7 cellular contexts compared by ENCODE assay signal in genomic region chr13:74287672-74288169, GRCh38.
DNase-seq lines count a peak whose midpoint lies in the region; ATAC-seq and TF ChIP-seq lines count a peak whose summit lies in the region.

No MANE protein-coding gene starts in this region.

- H3K9me3 ChIP-seq in gastroesophageal sphincter (no peaks in the 10 kb centered on the region), subcutaneous abdominal adipose tissue (ENCODE audit: control insufficient read depth in 5 of 5, low read length in 5 of 5) (no peaks in the 10 kb centered on the region)

- TF ChIP-seq EP300 in gastroesophageal sphincter (IDR thresholded peaks at IDR 0.05): no peak

- H3K27ac ChIP-seq in RWPE1 (no peak overlapping the region), gastroesophageal sphincter (peak overlapping the region in 3 of 4 donors; percentile 1 to 58 (median 13)), subcutaneous abdominal adipose tissue (ENCODE audit: low read depth, low read length) (no peak overlapping the region)

- H3K27me3 ChIP-seq in gastroesophageal sphincter (no peaks in the 10 kb centered on the region), subcutaneous abdominal adipose tissue (ENCODE audit: control insufficient read depth in 5 of 5, insufficient read depth in 4 of 5, low read length in 5 of 5) (peaks cover 0 to 3% (median 0%) of the 10 kb centered on the region in 5 donors)

- CTCF ChIA-PET in RWPE1 (lab: Yijun Ruan, JAX): interaction anchor here (1.6 kb wide), 1 partner anchor 11 kb away, joined by 5 read pairs; no protein-coding TSS in a partner anchor

- ATAC-seq in GM18907 (IDR thresholded peaks at IDR 0.05; ENCODE audit: unreplicated experiment) (peak; percentile 45), gastroesophageal sphincter (peak; percentile 31)

- DNase-seq in HK-2 (ENCODE audit: unreplicated experiment) (peak; percentile 1), RWPE1 (ENCODE audit: low spot score) (peak; percentile 6), occipital lobe (lab: John Stamatoyannopoulos, UW) (peak; percentile 74)
- peak; percentile 64 for DNase-seq in activated effector memory CD4-positive, alpha-beta T cell treated with Interleukin-2 at 50 U/mL for 16 hours

- H3K9ac ChIP-seq in subcutaneous abdominal adipose tissue (ENCODE audit: low read length in 5 of 5): peak overlapping the region in 1 of 5 donors; percentile 52

- H3K4me3 ChIP-seq in gastroesophageal sphincter: peak overlapping the region in 1 of 2 donors; percentile 30
- peak overlapping the region in 4 of 5 donors; percentile 11 to 52 (median 43) for H3K4me3 ChIP-seq in subcutaneous abdominal adipose tissue (ENCODE audit: low read depth in 1 of 5, low read length in 5 of 5)

- POLR2A ChIA-PET in RWPE1 (lab: Yijun Ruan, JAX; ENCODE audit: low non-redundant PET): no interaction called here

- no peak for TF ChIP-seq CTCF in RWPE1 (conservative IDR thresholded peaks at IDR 0.05; ENCODE audit: low read depth)
- no peak for TF ChIP-seq CTCF in gastroesophageal sphincter (IDR thresholded peaks at IDR 0.05)

- 4 to 20% methylated on average over 3 to 4 of the region's 5 CpGs for WGBS in gastroesophageal sphincter (ENCODE audit: low coverage in 1 of 2), 2 donors

- no peaks in the 10 kb centered on the region for H3K36me3 ChIP-seq in gastroesophageal sphincter
- no peaks in the 10 kb centered on the region for H3K36me3 ChIP-seq in subcutaneous abdominal adipose tissue (ENCODE audit: control insufficient read depth in 5 of 5, insufficient read depth in 5 of 5, low read length in 5 of 5)

- TF ChIP-seq POLR2A in gastroesophageal sphincter (IDR thresholded peaks at IDR 0.05): no peak

- H3K4me1 ChIP-seq in gastroesophageal sphincter (peaks cover 6 to 48% (median 8%) of the 10 kb centered on the region in 3 donors), subcutaneous abdominal adipose tissue (ENCODE audit: control insufficient read depth in 5 of 5, insufficient read depth in 5 of 5, low read length in 5 of 5) (peaks cover 0 to 22% (median 14%) of the 10 kb centered on the region in 5 donors)

Comparison
In these comparisons a context has a peak if more than half of its experiments do, and no peak if none do; other contexts are left out.
1. DNase-seq: peak in every context shown above with its lines; median percentile 74 in occipital lobe; 64 in activated effector memory CD4-positive, alpha-beta T cell treated with Interleukin-2 at 50 U/mL for 16 hours; 6 in RWPE1; 1 in HK-2.
2. H3K27ac ChIP-seq: peak in gastroesophageal sphincter (3 of 4); none in RWPE1 (single experiment) and subcutaneous abdominal adipose tissue (single experiment).